ENCODE assay signal across 8 cellular contexts in genomic region chr19:58408152-58409009, GRCh38. TPM values are rescaled to one million over a fixed set of nuclear protein-coding genes. Genes with fewer than 3 reads are reported as not detected.
DNase-seq lines count a peak whose midpoint lies in the region; ATAC-seq and TF ChIP-seq lines count a peak whose summit lies in the region.

Gene ZNF584, plus strand, starts transcription at chr19:58408649. Its CDS starts 499 bp downstream, at chr19:58409148.

- H3K79me2 ChIP-seq in GM23338 (replicated peaks; ENCODE audit: insufficient read depth): no peaks in the 10 kb centered on the region

- H3K27me3 Mint-ChIP-seq in GM23338 (ENCODE audit: insufficient read depth, low read depth, poor library complexity) (peaks cover 15% of the 10 kb centered on the region), naive B cell (no peaks in the 10 kb centered on the region)

- H3K4me2 ChIP-seq in GM23338: peak within 1 kb of the TSS; percentile 98

- no peaks in the 10 kb centered on the region for H3K36me3 ChIP-seq in GM23338 (ENCODE audit: insufficient read depth)

- 0 out of 2 replicates have a peak, but pooled peaks cover 5% of the 10 kb centered on the region for H3K9me2 ChIP-seq in GM23338 (ENCODE audit: insufficient read depth)

- H3K27ac Mint-ChIP-seq in GM23338: peak within 1 kb of the TSS; percentile 88
- peak within 1 kb of the TSS; percentile 96 to 99 (median 98) for H3K27ac Mint-ChIP-seq in naive B cell
- peak within 1 kb of the TSS; percentile 90 for H3K27ac Mint-ChIP-seq in stimulated activated effector memory CD8-positive, alpha-beta T cell treated with anti-CD3 and anti-CD28 coated beads, Interleukin-12 subunit alpha, Interleukin-12 subunit beta, amount 100 ng/mL, for 72 hours

- H3K4me3 ChIP-seq in GM23338: peak within 1 kb of the TSS; percentile 94

- TF ChIP-seq CTCF in GM23338 (conservative IDR thresholded peaks at IDR 0.05; ENCODE audit: low read depth in 2 of 2): no peak

- DNase-seq in EH (ENCODE audit: low read depth): peak; percentile 94
- peak; percentile 99 for DNase-seq in GM23338 (ENCODE audit: low spot score)
- DNase-seq in Kasumi-1 (lab: John Stamatoyannopoulos, UW): peak; percentile 98
- peak; percentile 95 for DNase-seq in RKO (ENCODE audit: low spot score)
- DNase-seq in activated T-helper 1 cell treated with anti-CD3 and anti-CD28 coated beads, Interleukin-2, amount 50 U/mL, for 16 hours (ENCODE audit: low read depth in 1 of 2, low spot score in 1 of 2): peak; percentile 81 to 92
- peak; percentile 92 for DNase-seq in fibroblast of gingiva (ENCODE audit: low read depth)
- DNase-seq in naive B cell: peak; percentile 95
- peak; percentile 92 to 97 for DNase-seq in stimulated activated effector memory CD8-positive, alpha-beta T cell treated with anti-CD3 and anti-CD28 coated beads, Interleukin-12 subunit alpha, Interleukin-12 subunit beta, amount 100 ng/mL, for 72 hours (ENCODE audit: low spot score in 2 of 2)

- peak within 1 kb of the TSS; percentile 50; the same call in 1 of the 2 replicates for H3K27ac ChIP-seq in GM23338 (ENCODE audit: low read depth)

- H3K36me3 Mint-ChIP-seq in GM23338 (ENCODE audit: low read depth) (peaks cover 12% of the 10 kb centered on the region), naive B cell (peaks cover 0 to 8% of the 10 kb centered on the region in 2 donors)
- H3K36me3 Mint-ChIP-seq in stimulated activated effector memory CD8-positive, alpha-beta T cell treated with anti-CD3 and anti-CD28 coated beads, Interleukin-12 subunit alpha, Interleukin-12 subunit beta, amount 100 ng/mL, for 72 hours: peaks cover 27% of the 10 kb centered on the region

- H3K9me3 Mint-ChIP-seq in GM23338 (peaks cover 13% of the 10 kb centered on the region), naive B cell (no peaks in the 10 kb centered on the region)
- no peaks in the 10 kb centered on the region for H3K9me3 Mint-ChIP-seq in stimulated activated effector memory CD8-positive, alpha-beta T cell treated with anti-CD3 and anti-CD28 coated beads, Interleukin-12 subunit alpha, Interleukin-12 subunit beta, amount 100 ng/mL, for 72 hours

- H3K4me1 Mint-ChIP-seq in GM23338: peaks cover 17% of the 10 kb centered on the region
- peaks cover 30 to 33% (median 32%) of the 10 kb centered on the region in 3 donors for H3K4me1 Mint-ChIP-seq in naive B cell
- peaks cover 37% of the 10 kb centered on the region for H3K4me1 Mint-ChIP-seq in stimulated activated effector memory CD8-positive, alpha-beta T cell treated with anti-CD3 and anti-CD28 coated beads, Interleukin-12 subunit alpha, Interleukin-12 subunit beta, amount 100 ng/mL, for 72 hours

- H3K4me1 ChIP-seq in GM23338 (ENCODE audit: insufficient read depth): no peaks in the 10 kb centered on the region

- H3K4me3 Mint-ChIP-seq in GM23338 (peak within 1 kb of the TSS; percentile 94), naive B cell (peak within 1 kb of the TSS; percentile 92 to 98 (median 98))
- peak within 1 kb of the TSS; percentile 92 for H3K4me3 Mint-ChIP-seq in stimulated activated effector memory CD8-positive, alpha-beta T cell treated with anti-CD3 and anti-CD28 coated beads, Interleukin-12 subunit alpha, Interleukin-12 subunit beta, amount 100 ng/mL, for 72 hours

- no peaks in the 10 kb centered on the region for H4K20me1 ChIP-seq in GM23338 (replicated peaks; ENCODE audit: insufficient read depth)

- peak within 1 kb of the TSS; percentile 96 for H2AFZ ChIP-seq in GM23338

- 0 out of 2 replicates have a peak, but pooled peaks cover 7% of the 10 kb centered on the region for H3K27me3 ChIP-seq in GM23338 (ENCODE audit: insufficient read depth)

- ATAC-seq in GM23338 (peak; percentile 95), naive B cell (ENCODE audit: low read depth in 2 of 2) (peak; percentile 91 to 92)
- peak; percentile 96 for ATAC-seq in stimulated activated effector memory CD8-positive, alpha-beta T cell treated with anti-CD3 and anti-CD28 coated beads, Interleukin-12 subunit alpha, Interleukin-12 subunit beta, amount 100 ng/mL, for 72 hours

- 0 out of 2 replicates have a peak, but pooled peaks cover 6% of the 10 kb centered on the region for H3F3A ChIP-seq in GM23338 (replicated peaks; ENCODE audit: low read depth)

TF ChIP-seq in GM23338, 12 proteins besides CTCF, POLR2A, EP300 and RAD21:
- TF ChIP-seq POLR2AphosphoS5 (IDR thresholded peaks at IDR 0.05; ENCODE audit: low read depth): peak; percentile 97
- TF ChIP-seq NANOG (IDR thresholded peaks at IDR 0.05; ENCODE audit: borderline replicate concordance): peak; percentile 71
- peak; percentile 61 for TF ChIP-seq CREB1 (CRISPR knock-in tag; IDR thresholded peaks at IDR 0.05; ENCODE audit: low read depth)
- TF ChIP-seq ZNF114 (CRISPR knock-in tag; IDR thresholded peaks at IDR 0.05): no peak
- peak; percentile 96 for TF ChIP-seq ETS1 (IDR thresholded peaks at IDR 0.05)

RNA-seq across cellular contexts. Expression of gene ZNF584, which starts in this region (rescaled TPM):
- 8.1 and 9.1 TPM in 2 replicates for total RNA-seq in GM23338 (2014; rRNA removed; shearing (Covaris generic))
- 1.1 and 2.3 TPM in 2 replicates for polyA plus RNA-seq in GM23338 (2016; fragmentation: Nextera tagmentation; extraction: Ambion mirVana)
- polyA plus RNA-seq in naive B cell (ENCODE audit: low read depth in 6 of 6): 1 to 10 TPM; 3.6 to 6.2 (median 4.5) TPM

Comparison
In these comparisons a context has a peak if more than half of its experiments do, and no peak if none do; other contexts are left out.
1. Peak in every context shown above with its lines: DNase-seq, ATAC-seq, H3K4me3 ChIP-seq and H3K27ac ChIP-seq.